1 cellular context compared by ENCODE assay signal in the genomic region with DNA sequence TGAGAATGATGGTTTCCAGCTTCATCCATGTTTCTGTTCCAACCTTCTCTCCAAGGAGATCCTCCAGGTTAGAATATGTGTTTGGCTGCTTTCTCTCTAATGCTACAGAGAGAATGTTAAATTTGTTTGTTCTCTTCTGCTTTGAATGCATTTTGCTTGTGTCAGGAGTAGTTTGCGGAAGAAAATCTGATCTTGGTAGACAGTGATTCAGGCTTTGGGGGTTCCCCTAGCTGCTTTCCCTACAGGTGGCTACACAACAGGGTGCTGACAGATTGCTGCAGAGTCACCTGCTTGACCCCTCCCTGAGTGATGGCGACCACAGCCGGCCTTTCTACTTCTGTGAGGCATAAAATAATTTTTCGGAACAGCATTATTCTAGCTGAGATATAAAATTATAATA.
TF ChIP-seq lines count a peak whose summit lies in the region.

No MANE protein-coding gene starts in this region.

TF ChIP-seq in HepG2, 621 proteins besides CTCF, POLR2A, EP300 and RAD21:
- TF ChIP-seq EED (CRISPR knock-in tag; IDR thresholded peaks at IDR 0.05) (no peak), ZNF775 (CRISPR knock-in tag; IDR thresholded peaks at IDR 0.05; ENCODE audit: borderline replicate concordance) (no peak)
- TF ChIP-seq, protein P1, sequence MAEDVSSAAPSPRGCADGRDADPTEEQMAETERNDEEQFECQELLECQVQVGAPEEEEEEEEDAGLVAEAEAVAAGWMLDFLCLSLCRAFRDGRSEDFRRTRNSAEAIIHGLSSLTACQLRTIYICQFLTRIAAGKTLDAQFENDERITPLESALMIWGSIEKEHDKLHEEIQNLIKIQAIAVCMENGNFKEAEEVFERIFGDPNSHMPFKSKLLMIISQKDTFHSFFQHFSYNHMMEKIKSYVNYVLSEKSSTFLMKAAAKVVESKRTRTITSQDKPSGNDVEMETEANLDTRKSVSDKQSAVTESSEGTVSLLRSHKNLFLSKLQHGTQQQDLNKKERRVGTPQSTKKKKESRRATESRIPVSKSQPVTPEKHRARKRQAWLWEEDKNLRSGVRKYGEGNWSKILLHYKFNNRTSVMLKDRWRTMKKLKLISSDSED (CRISPR knock-in tag; IDR thresholded peaks at IDR 0.05): no peak
